In genomic region chr7:120941064-120941463, GRCh38 we compare ENCODE assay signal across 8 cellular contexts. TPM values are rescaled to one million over a fixed set of nuclear protein-coding genes. Genes with fewer than 3 reads are reported as not detected.
A peak's percentile ranks its signal among the peaks of the same experiment; 100 is the strongest.
DNase-seq lines count a peak whose midpoint lies in the region; ATAC-seq and TF ChIP-seq lines count a peak whose summit lies in the region.

No MANE protein-coding gene starts in this region.

- H3K36me3 ChIP-seq in HCT116 (ENCODE audit: control insufficient read depth in 1 of 2, insufficient read depth in 2 of 2, low read length in 2 of 2) = no peaks in the 10 kb centered on the region
- H3K36me3 ChIP-seq in right lobe of liver = no peaks in the 10 kb centered on the region

- CTCF ChIA-PET in HCT116 (lab: Charles Lee) = interaction anchor here (0.7 to 1.4 kb wide), 2 partner anchors 49 to 149 kb away, joined by 3 to 9 read pairs; no protein-coding TSS in a partner anchor

- RAD21 ChIA-PET in HCT116 (lab: Charles Lee; ENCODE audit: low non-redundant PET in 1 of 2, low total read pairs in 2 of 2, uncharacterized antibody in 2 of 2, unreplicated experiment in 2 of 2) = no interaction called here

- peak overlapping the region; percentile 51 for H2AFZ ChIP-seq in HCT116 (ENCODE audit: low read depth, low read length, poor library complexity, severe bottlenecking)

- BruUV-seq in HCT116 (replicated peaks; lab: Mats Ljungman, UMichigan) = no TSS peak

- H3K9me2 ChIP-seq in HCT116 (ENCODE audit: insufficient read depth) = no peaks in the 10 kb centered on the region

- H4K20me1 ChIP-seq in HCT116 (ENCODE audit: insufficient read depth) = no peaks in the 10 kb centered on the region

- DNase-seq in DMS53 (lab: John Stamatoyannopoulos, UW) = peak; percentile 66
- DNase-seq in HCT116 (ENCODE audit: low read depth, low spot score) = peak; percentile 4
- DNase-seq in RPMI7951 (ENCODE audit: low read depth) = peak; percentile 15
- no peak for DNase-seq in right lobe of liver
- DNase-seq in activated CD4-positive, alpha-beta T cell treated with anti-CD3 and anti-CD28 coated beads for 48 hours = no peak
- DNase-seq in activated effector memory CD4-positive, alpha-beta T cell treated with anti-CD3 and anti-CD28 coated beads, Interleukin-2, amount 50 U/mL, for 16 hours = no peak
- DNase-seq in UCSD-AML1 (lab: John Stamatoyannopoulos, UW; ENCODE audit: unreplicated experiment) = no peak
- no peak for DNase-seq in NCI-H1105 treated with DMSO at 0.1 percent for 48 hours (lab: John Stamatoyannopoulos, UW)

- no peak overlapping the region for H3K9ac ChIP-seq in HCT116 (ENCODE audit: low read length)

- no peak overlapping the region for H3K27ac ChIP-seq in HCT116 (ENCODE audit: low read depth, low read length)
- no peak overlapping the region for H3K27ac ChIP-seq in right lobe of liver

- H3K4me3 ChIP-seq in HCT116 (replicated peaks in 1 of 2; ENCODE audit: low read depth in 1 of 2, low read length in 2 of 2) = no peak overlapping the region
- H3K4me3 ChIP-seq in right lobe of liver = no peak overlapping the region

- TF ChIP-seq CTCF in HCT116 (IDR thresholded peaks at IDR 0.05 in 2 of 3, conservative IDR thresholded peaks at IDR 0.05 in 1 of 3; ENCODE audit: borderline replicate concordance in 1 of 3, insufficient read depth in 1 of 3, low read depth in 2 of 3, low read length in 2 of 3) (peak in 2 of 3 experiments; percentile 42 to 46; a peak in 3 of 6 replicates), right lobe of liver (IDR thresholded peaks at IDR 0.05) (peak; percentile 26 to 46 (median 32))

- TF ChIP-seq POLR2A in HCT116 (IDR thresholded peaks at IDR 0.05; ENCODE audit: borderline replicate concordance, extremely low read depth, insufficient read depth, insufficient read length) (no peak), right lobe of liver (IDR thresholded peaks at IDR 0.05) (no peak)

- H3K4me2 ChIP-seq in HCT116 (ENCODE audit: low read length) = no peak overlapping the region

- ATAC-seq in HCT116 (peak; percentile 72), right lobe of liver (peak; percentile 66 to 73 (median 69))

- no peaks in the 10 kb centered on the region for H3K4me1 ChIP-seq in HCT116 (ENCODE audit: control insufficient read depth in 1 of 2, insufficient read depth in 2 of 2, low read length in 2 of 2)
- H3K4me1 ChIP-seq in right lobe of liver = no peaks in the 10 kb centered on the region

- POLR2A ChIA-PET in HCT116 (lab: Charles Lee) = no interaction called here

- no peaks in the 10 kb centered on the region for H3K79me2 ChIP-seq in HCT116 (ENCODE audit: insufficient read depth, low read length)

- intact Hi-C loops in HCT116 (cut with micrococcal nuclease) (loop anchor here (1.0 to 5.0 kb wide), 2 partner anchors 134 to 149 kb away; no protein-coding TSS in a partner anchor), right lobe of liver (cut with DNase I) (no loop called here)

- TF ChIP-seq RAD21 in HCT116 (IDR thresholded peaks at IDR 0.05; ENCODE audit: low read depth) = peak; percentile 61

- H3K9me3 ChIP-seq in HCT116 (ENCODE audit: control insufficient read depth in 1 of 2, insufficient read depth in 1 of 2, low read depth in 1 of 2, low read length in 2 of 2) (no peaks in the 10 kb centered on the region), right lobe of liver (no peaks in the 10 kb centered on the region)

- 0% methylated on average over 1 of the region's 1 CpG for WGBS in right lobe of liver (ENCODE audit: insufficient coverage, low coverage, low lambda C conversion rate, missing lambda C conversion rate)

- H3K27me3 ChIP-seq in HCT116 (ENCODE audit: insufficient read depth, low read length) (no peaks in the 10 kb centered on the region), right lobe of liver (no peaks in the 10 kb centered on the region)

TF ChIP-seq in HCT116, 20 proteins besides CTCF, POLR2A, EP300 and RAD21:
- TF ChIP-seq SIN3A (IDR thresholded peaks at IDR 0.05; ENCODE audit: low read depth) (no peak), JUND (IDR thresholded peaks at IDR 0.05) (no peak), SP1 (IDR thresholded peaks at IDR 0.05; ENCODE audit: low read depth) (no peak), ZFX (IDR thresholded peaks at IDR 0.05) (no peak), EGR1 (IDR thresholded peaks at IDR 0.05; ENCODE audit: low read depth) (no peak), ELF1 (IDR thresholded peaks at IDR 0.05; ENCODE audit: borderline replicate concordance, low read depth) (no peak), CEBPB (IDR thresholded peaks at IDR 0.05; ENCODE audit: low read depth) (no peak), FOSL1 (IDR thresholded peaks at IDR 0.05; ENCODE audit: low read depth) (no peak), ATF3 (IDR thresholded peaks at IDR 0.05) (no peak), CBX3 (IDR thresholded peaks at IDR 0.05; ENCODE audit: low read depth) (no peak), EZH2 (IDR thresholded peaks at IDR 0.05) (no peak)

RNA-seq across cellular contexts. Expression of gene ING3, which starts 9.5 kb away (rescaled TPM):
- total RNA-seq in HCT116 (2021; ENCODE audit: unreplicated experiment) (16.2 TPM), right lobe of liver (1 to 10 TPM; 4.5 to 6.5 (median 6.2) TPM)
- polyA plus RNA-seq in HCT116 (2012) = 10.9 and 11.8 TPM in 2 replicates
- 20.7 and 28.7 TPM in 2 replicates for total RNA-seq in RPMI7951 (2014; rRNA removed; shearing (Covaris generic))

RNA-seq across cellular contexts. Expression of gene CPED1, which starts 47.4 kb away (rescaled TPM):
- total RNA-seq in HCT116 (2021; ENCODE audit: unreplicated experiment) = 1.2 TPM
- polyA plus RNA-seq in HCT116 (2012) = 0.30 and 0.42 TPM in 2 replicates
- 28.2 and 33.6 TPM in 2 replicates for total RNA-seq in RPMI7951 (2014; rRNA removed; shearing (Covaris generic))
- total RNA-seq in right lobe of liver = 10 to 100 TPM; 24.3 to 45.8 (median 34.9) TPM

Comparison
In these comparisons a context has a peak if more than half of its experiments do, and no peak if none do; other contexts are left out.
1. DNase-seq: peak in DMS53 (single experiment), HCT116 (single experiment) and RPMI7951 (single experiment); none in right lobe of liver (0 of 3), activated CD4-positive, alpha-beta T cell treated with anti-CD3 and anti-CD28 coated beads for 48 hours (single experiment), activated effector memory CD4-positive, alpha-beta T cell treated with anti-CD3 and anti-CD28 coated beads, Interleukin-2, amount 50 U/mL, for 16 hours (single experiment), UCSD-AML1 (single experiment) and NCI-H1105 treated with DMSO at 0.1 percent for 48 hours (single experiment).
2. RNA of gene CPED1, which starts 47.4 kb away (total RNA-seq): 24.3 to 45.8 TPM in right lobe of liver and 28.2 to 33.6 TPM in RPMI7951; 1.2 TPM in HCT116 (single experiment); every median in the first group is over 10 times any median in the second.